26 cellular contexts compared by ENCODE assay signal in genomic region chr20:24478584-24478983, GRCh38. TPM values are rescaled to one million over a fixed set of nuclear protein-coding genes. Genes with fewer than 3 reads are reported as not detected.
"Had no signal": no experiment of that assay in that cellular context is flagged by ENCODE, and none has a peak within 500 bp of the region (broad histone marks: within the 10 kb centered on the region; RNA-seq: fewer than 3 reads in every experiment).

No MANE protein-coding gene starts in this region.

- H3K27ac ChIP-seq: psoas muscle, right lobe of liver, thoracic aorta, upper lobe of left lung had no signal

- H3K4me1 ChIP-seq: psoas muscle, right lobe of liver, upper lobe of left lung had no signal

- H3K36me3 ChIP-seq: right lobe of liver, thoracic aorta, upper lobe of left lung had no signal

- H3K9me3 ChIP-seq: psoas muscle, right lobe of liver, thoracic aorta, upper lobe of left lung had no signal

- DNase-seq: activated B cell treated with CpG ODN at 0.5 μM for 24 hours; activated CD4-positive, alpha-beta T cell treated with anti-CD3 and anti-CD28 coated beads for 36 hours; activated CD4-positive, alpha-beta T cell treated with anti-CD3 and anti-CD28 coated beads, Interleukin-2, amount 50 U/mL, for 4 hours; activated CD8-positive, alpha-beta memory T cell treated with anti-CD3 and anti-CD28 coated beads for 24 hours; activated CD8-positive, alpha-beta memory T cell treated with anti-CD3 and anti-CD28 coated beads, Interleukin-2, amount 50 U/mL, for 4 hours; activated T-cell treated with anti-CD3 and anti-CD28 coated beads, Interleukin-2, amount 50 U/mL, for 24 hours; aorta; central memory CD4-positive, alpha-beta T cell; effector memory CD8-positive, alpha-beta T cell; foreskin melanocyte; glutamatergic neuron; naive thymus-derived CD8-positive, alpha-beta T cell; psoas muscle; right lobe of liver; stimulated activated CD4-positive, alpha-beta T cell treated with anti-CD3 and anti-CD28 coated beads, Interleukin-2, amount 100 ng/mL, for 48 hours; stimulated activated CD8-positive, alpha-beta memory T cell treated with anti-CD3 and anti-CD28 coated beads, Interleukin-4, amount 100 ng/mL, for 48 hours; stimulated activated naive B cell treated with anti-CD40 and anti-IgM and Interleukin-4, amounts not matched to agents 10 μg/mL and 1 μg/mL and 100 μg/mL, for 72 hours; T-helper 1 cell; upper lobe of left lung had no signal

- H3K4me3 ChIP-seq: lung, psoas muscle, right lobe of liver, thoracic aorta, upper lobe of left lung had no signal

- H3K27me3 ChIP-seq: upper lobe of left lung had no signal

- ATAC-seq: activated CD4-positive, alpha-beta T cell treated with anti-CD3 and anti-CD28 coated beads for 36 hours; activated naive CD4-positive, alpha-beta T cell treated with anti-CD3 and anti-CD28 coated beads, Interleukin-2, amount 50 U/mL, for 72 hours; activated T-helper 17 cell treated with anti-CD3 and anti-CD28 coated beads, Interleukin-2, amount 50 U/mL, for 72 hours; effector memory CD8-positive, alpha-beta T cell; esophagus mucosa; naive thymus-derived CD8-positive, alpha-beta T cell; psoas muscle; right lobe of liver; stimulated activated naive B cell treated with anti-CD40 and anti-IgM and Interleukin-4, amounts not matched to agents 10 μg/mL and 1 μg/mL and 100 μg/mL, for 72 hours had no signal

RNA-seq across cellular contexts. Expression of gene SYNDIG1, which starts 9.2 kb away (rescaled TPM):
- total RNA-seq: activated B cell treated with CpG ODN at 0.5 μM for 24 hours; activated CD4-positive, alpha-beta T cell treated with anti-CD3 and anti-CD28 coated beads for 36 hours; activated naive CD4-positive, alpha-beta T cell treated with anti-CD3 and anti-CD28 coated beads, Interleukin-2, amount 50 U/mL, for 72 hours; activated T-helper 17 cell treated with anti-CD3 and anti-CD28 coated beads, Interleukin-2, amount 50 U/mL, for 72 hours; dermis microvascular lymphatic vessel endothelial cell; endothelial cell of umbilical vein; naive thymus-derived CD8-positive, alpha-beta T cell; psoas muscle; right lobe of liver had no signal
- polyA plus RNA-seq: endothelial cell of umbilical vein; naive thymus-derived CD8-positive, alpha-beta T cell had no signal
